In the genomic region with DNA sequence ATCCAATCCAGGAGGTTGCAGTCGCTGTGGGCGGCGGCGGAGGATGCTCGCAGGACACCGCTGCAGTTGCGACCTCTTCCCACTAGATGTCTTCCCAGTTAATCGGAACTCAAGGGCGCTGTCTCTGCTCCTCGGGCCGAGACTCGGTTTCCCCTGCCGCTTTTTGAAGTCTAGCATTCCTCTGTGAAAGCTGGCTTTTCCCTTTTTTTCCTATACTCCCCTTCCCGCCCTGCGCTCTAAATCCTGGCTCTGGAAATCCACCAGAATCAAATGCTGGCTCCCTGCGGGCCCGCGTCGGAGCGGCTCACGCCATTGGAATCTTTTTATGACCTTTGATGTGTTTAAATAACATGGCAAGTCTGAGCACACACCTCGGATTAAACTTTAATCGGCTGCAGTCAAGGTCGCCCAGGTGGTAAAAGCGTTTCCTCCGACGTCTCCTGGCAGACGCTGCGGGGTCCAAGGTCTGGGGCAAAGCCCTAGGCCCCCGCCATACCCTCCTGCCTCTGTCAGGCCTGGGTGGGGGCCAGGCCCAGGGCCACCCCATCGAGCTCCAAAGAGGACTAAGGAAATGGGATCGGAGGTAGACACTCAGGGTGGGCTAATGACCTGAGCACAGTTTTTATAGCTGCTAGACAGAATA, we compare ENCODE assay signal across 1 cellular context.
TF ChIP-seq lines count a peak whose summit lies in the region.

No MANE protein-coding gene starts in this region.

TF ChIP-seq in GM12878, 131 proteins besides CTCF, POLR2A, EP300 and RAD21:
- TF ChIP-seq SMC3 (IDR thresholded peaks at IDR 0.05; ENCODE audit: borderline replicate concordance, low read length) (peak; percentile 48; the same call in 1 of the 2 replicates), ZZZ3 (IDR thresholded peaks at IDR 0.05; ENCODE audit: control insufficient read depth, insufficient read length, low read depth) (no peak)
TF ChIP-seq in GM12878: peak in this region for 1.
